Comparison of ENCODE assay signal across 20 cellular contexts in genomic region chrX:33207056-33207455, GRCh38. TPM values are rescaled to one million over a fixed set of nuclear protein-coding genes. Genes with fewer than 3 reads are reported as not detected.
A peak's percentile ranks its signal among the peaks of the same experiment; 100 is the strongest.
DNase-seq lines count a peak whose midpoint lies in the region; ATAC-seq, FAIRE-seq and TF ChIP-seq lines count a peak whose summit lies in the region.
"Had no signal": no experiment of that assay in that cellular context is flagged by ENCODE, and none has a peak within 500 bp of the region (broad histone marks: within the 10 kb centered on the region; RNA-seq: fewer than 3 reads in every experiment).

No MANE protein-coding gene starts in this region.

- H3K4me1 ChIP-seq in liver (ENCODE audit: control insufficient read depth in 4 of 4, insufficient read depth in 4 of 4, low read length in 3 of 4) (no peaks in the 10 kb centered on the region), HepG2 (ENCODE audit: insufficient read depth, low read length) (no peaks in the 10 kb centered on the region), sigmoid colon (peaks cover 0 to 5% (median 2%) of the 10 kb centered on the region in 4 donors), spleen (no peaks in the 10 kb centered on the region)
- H3K4me1 ChIP-seq: testis had no signal

- H2AFZ ChIP-seq in HepG2 (ENCODE audit: low read length), result no peak overlapping the region
- H2AFZ ChIP-seq: hepatocyte had no signal

- DNase-seq in HepG2 (ENCODE audit: low spot score) (no peak), fibroblast of the aortic adventitia (ENCODE audit: low read depth) (peak; percentile 51), sigmoid colon (no peak), spleen (no peak), sciatic nerve (ENCODE audit: low spot score) (no peak), nucleus accumbens (lab: John Stamatoyannopoulos, UW) (no peak)
- DNase-seq in stimulated activated naive CD8-positive, alpha-beta T cell treated with anti-CD3 and anti-CD28 coated beads, Interleukin-15, Interleukin-2, amounts not matched to agents 100 U/mL and 50 U/mL, for 24 hours, result no peak
- DNase-seq: caudate nucleus; DMS53; effector memory CD8-positive, alpha-beta T cell; NCI-H1105; NCI-H526 treated with DMSO at 0.1 percent for 48 hours; PC-3; stimulated activated CD4-positive, alpha-beta T cell treated with anti-CD3 and anti-CD28 coated beads, Interleukin-12 subunit alpha, Interleukin-12 subunit beta, amount 100 ng/mL, for 4 hours; T-helper 9 cell; testis had no signal

- no peak for TF ChIP-seq RAD21 in liver (IDR thresholded peaks at IDR 0.05)
- no peak for TF ChIP-seq RAD21 in HepG2 (CRISPR knock-in tag; IDR thresholded peaks at IDR 0.05)

- CTCF ChIA-PET in HepG2 (lab: Yijun Ruan, JAX; ENCODE audit: low intra/inter-chr PET ratio, low total read pairs), result no interaction called here

- TF ChIP-seq POLR2A in HepG2 (IDR thresholded peaks at IDR 0.05; ENCODE audit: insufficient read depth in 1 of 2, low read depth in 2 of 2, low read length in 2 of 2), result no peak
- no peak for TF ChIP-seq POLR2A in sigmoid colon (IDR thresholded peaks at IDR 0.05)
- TF ChIP-seq POLR2A in spleen (IDR thresholded peaks at IDR 0.05), result no peak

- H3K36me3 ChIP-seq in liver (ENCODE audit: control insufficient read depth in 4 of 4, insufficient read depth in 3 of 4, low read depth in 1 of 4, low read length in 3 of 4) (no peaks in the 10 kb centered on the region), HepG2 (replicated peaks in 1 of 2; ENCODE audit: control insufficient read depth in 1 of 2, insufficient read depth in 2 of 2, low read length in 2 of 2) (no peaks in the 10 kb centered on the region), sigmoid colon (no peaks in the 10 kb centered on the region), spleen (no peaks in the 10 kb centered on the region)

- H3K9ac ChIP-seq in liver (ENCODE audit: low read depth in 1 of 2, low read length in 2 of 2) (no peak overlapping the region), HepG2 (ENCODE audit: insufficient read depth, low read depth, low read length) (no peak overlapping the region)

- 38% methylated on average over 1 of the region's 1 CpG for WGBS in liver
- WGBS in HepG2 (ENCODE audit: low lambda C conversion rate), result 0% methylated on average over 1 of the region's 1 CpG
- WGBS in sigmoid colon, 2 donors, result 22 to 29% methylated on average over 1 of the region's 1 CpG
- 18 to 30% (median 19%) methylated on average over 1 of the region's 1 CpG for WGBS in spleen, 5 donors

- in situ Hi-C loops in HepG2 (cut with HindIII; ENCODE audit: extremely low pct_ligation_motif_present, low pct_unique_long_range_greater_than_20kb), result no loop called here

- H3K27me3 ChIP-seq in liver (ENCODE audit: control insufficient read depth in 4 of 4, insufficient read depth in 4 of 4, low read length in 3 of 4) (no peaks in the 10 kb centered on the region), HepG2 (ENCODE audit: control insufficient read depth in 1 of 2, insufficient read depth in 2 of 2, low read length in 2 of 2) (no peaks in the 10 kb centered on the region), sigmoid colon (no peaks in the 10 kb centered on the region), spleen (replicated peaks in 1 of 7) (no peaks in the 10 kb centered on the region)
- H3K27me3 ChIP-seq: hepatocyte, testis had no signal

- no peak overlapping the region for H3K4me2 ChIP-seq in HepG2 (ENCODE audit: low read depth, low read length)
- H3K4me2 ChIP-seq: hepatocyte had no signal

- H3K79me2 ChIP-seq in HepG2 (ENCODE audit: insufficient read depth, low read length), result no peaks in the 10 kb centered on the region
- H3K79me2 ChIP-seq: hepatocyte had no signal

- FAIRE-seq in HepG2 (lab: Jason Lieb, UNC), result no peak
- FAIRE-seq: keratinocyte had no signal

- POLR2A ChIA-PET in HepG2 (lab: Yijun Ruan, JAX), result no interaction called here

- H3K4me3 ChIP-seq in liver (ENCODE audit: low read depth in 1 of 3, low read length in 3 of 3) (no peak overlapping the region), HepG2 (replicated peaks in 1 of 3; ENCODE audit: insufficient read depth in 1 of 3, low read depth in 2 of 3, low read length in 3 of 3) (no peak overlapping the region), fibroblast of the aortic adventitia (ENCODE audit: low read depth, low read length) (no peak overlapping the region), sigmoid colon (peak overlapping the region in 3 of 4 donors; percentile 40 to 50 (median 46)), spleen (no peak overlapping the region)
- H3K4me3 ChIP-seq: hepatocyte, SK-N-MC, testis had no signal

- H3K27ac ChIP-seq in liver (ENCODE audit: low read depth in 1 of 2, low read length in 2 of 2) (no peak overlapping the region), HepG2 (ENCODE audit: extremely low read length, insufficient read depth, low read length) (no peak overlapping the region), sigmoid colon (peak overlapping the region; percentile 48 to 82 (median 78)), spleen (no peak overlapping the region)
- H3K27ac ChIP-seq: hepatocyte, SK-N-MC had no signal

- TF ChIP-seq CTCF in liver (IDR thresholded peaks at IDR 0.05; ENCODE audit: low read depth, low read length, missing input control) (no peak), HepG2 (CRISPR knock-in tag; IDR thresholded peaks at IDR 0.05) (no peak), fibroblast of the aortic adventitia (IDR thresholded peaks at IDR 0.05; ENCODE audit: insufficient read depth, low read length) (no peak), sigmoid colon (IDR thresholded peaks at IDR 0.05) (no peak), spleen (IDR thresholded peaks at IDR 0.05 in 8 of 11, conservative IDR thresholded peaks at IDR 0.05 in 3 of 11) (no peak)

- H3K9me3 ChIP-seq in liver (ENCODE audit: control insufficient read depth in 4 of 4, low read length in 3 of 4) (no peaks in the 10 kb centered on the region), HepG2 (ENCODE audit: low read length) (no peaks in the 10 kb centered on the region), sigmoid colon (no peaks in the 10 kb centered on the region), spleen (no peaks in the 10 kb centered on the region)
- H3K9me3 ChIP-seq: testis had no signal

- ATAC-seq in HepG2 (no peak), sciatic nerve (no peak)
- ATAC-seq in stimulated activated naive CD8-positive, alpha-beta T cell treated with anti-CD3 and anti-CD28 coated beads, Interleukin-15, Interleukin-2, amounts not matched to agents 100 U/mL and 50 U/mL, for 24 hours, result no peak
- ATAC-seq: effector memory CD8-positive, alpha-beta T cell; PC-3 had no signal

- intact Hi-C loops in HepG2 (cut with micrococcal nuclease; ENCODE audit: unreplicated experiment) (no loop called here), sigmoid colon (cut with DNase I) (no loop called here), spleen (cut with DNase I; ENCODE audit: low total_unique reads) (no loop called here), sciatic nerve (cut with DNase I) (no loop called here)

- TF ChIP-seq EP300 in HepG2 (IDR thresholded peaks at IDR 0.05; ENCODE audit: low read depth in 2 of 2, low read length in 2 of 2), result no peak
- TF ChIP-seq EP300 in HepG2 (CRISPR knock-in tag; IDR thresholded peaks at IDR 0.05; ENCODE audit: borderline replicate concordance), result no peak
- TF ChIP-seq EP300 in sigmoid colon (IDR thresholded peaks at IDR 0.05), result no peak

- H4K20me1 ChIP-seq in HepG2 (ENCODE audit: insufficient read depth, low read length), result no peaks in the 10 kb centered on the region

- BruUV-seq in HepG2 (replicated peaks; lab: Mats Ljungman, UMichigan), result no TSS peak

TF ChIP-seq in liver, 16 proteins besides CTCF, POLR2A, EP300 and RAD21 (continues in another document):
- TF ChIP-seq HNF4A (conservative IDR thresholded peaks at IDR 0.05) (no peak), NR2F2 (IDR thresholded peaks at IDR 0.05) (peak; percentile 16), MAX (IDR thresholded peaks at IDR 0.05) (no peak)

TF ChIP-seq in HepG2, 621 proteins besides CTCF, POLR2A, EP300 and RAD21 (continues in another document):
- TF ChIP-seq ZNF3 (CRISPR knock-in tag; IDR thresholded peaks at IDR 0.05) (no peak), ZNF124 (CRISPR knock-in tag; IDR thresholded peaks at IDR 0.05) (no peak), NR0B2 (CRISPR knock-in tag; IDR thresholded peaks at IDR 0.05) (no peak)

RNA-seq across cellular contexts. Expression of gene DMD, which starts 4.3 kb away (rescaled TPM):
- total RNA-seq in liver (10 to 100 TPM; 15.3 to 61.9 TPM), HepG2 (2016; rRNA removed; fragmentation: Illumina TruSeq; extraction: Trizol) (25.9 and 35.6 TPM in 2 replicates), fibroblast of the aortic adventitia (ENCODE audit: low replicate concordance) (10.3 and 30.3 TPM in 2 replicates), sigmoid colon (100 to 1,000 TPM; 183 to 260 (median 216) TPM), spleen (10 to 100 TPM in 1 of 7 donors, 1 to 10 TPM in 6; 3.2 to 11.3 (median 5.5) TPM), sciatic nerve (306 TPM)
- polyA plus RNA-seq in liver (10 to 100 TPM; 14.6 to 32.5 TPM), HepG2 (2011; rRNA removed) (15.4 and 17.6 TPM in 2 replicates), sigmoid colon (1 to 10 TPM; 2.5 to 5.5 (median 3.0) TPM), spleen (1 to 10 TPM; 1.3 to 1.7 (median 1.6) TPM)
- total RNA-seq in HepG2 (2016; cell fraction: cytosol; rRNA removed; fragmentation: Illumina TruSeq; extraction: Trizol; ENCODE audit: low read depth), result 8.6 and 9.1 TPM in 2 replicates
- 24.0 and 30.4 TPM in 2 replicates for total RNA-seq in HepG2 (2016; cell fraction: insoluble cytoplasmic fraction; rRNA removed; fragmentation: Illumina TruSeq; extraction: Trizol)
- total RNA-seq in HepG2 (2016; cell fraction: membrane; rRNA removed; fragmentation: Illumina TruSeq; extraction: Trizol), result 13.6 and 15.7 TPM in 2 replicates
- total RNA-seq in HepG2 (2016; cell fraction: nucleus; rRNA removed; fragmentation: Illumina TruSeq; extraction: Trizol), result 36.3 and 38.0 TPM in 2 replicates
- polyA plus RNA-seq in HepG2 (2011; cell fraction: cytosol; rRNA removed), result 8.6 and 8.8 TPM in 2 replicates
- polyA plus RNA-seq in HepG2 (2011; cell fraction: nucleus; rRNA removed), result 16.1 and 18.7 TPM in 2 replicates
- 7.9 and 10.2 TPM in 2 replicates for polyA plus RNA-seq in HepG2 (2012)
- polyA plus RNA-seq in HepG2 (2016; cell fraction: cytosol; fragmentation: Illumina TruSeq; extraction: Trizol; ENCODE audit: low read depth), result 1.8 and 2.0 TPM in 2 replicates
- polyA plus RNA-seq in HepG2 (2016; cell fraction: insoluble cytoplasmic fraction; fragmentation: Illumina TruSeq; extraction: Trizol; ENCODE audit: low read depth), result 28.7 and 32.8 TPM in 2 replicates
- polyA plus RNA-seq in HepG2 (2016; cell fraction: membrane; fragmentation: Illumina TruSeq; extraction: Trizol; ENCODE audit: low read depth), result 4.4 and 5.4 TPM in 2 replicates
- polyA plus RNA-seq in HepG2 (2016; cell fraction: nucleus; fragmentation: Illumina TruSeq; extraction: Trizol; ENCODE audit: insufficient read depth, low read depth), result 26.6 and 26.9 TPM in 2 replicates
- polyA minus RNA-seq in HepG2 (2011; rRNA and poly(A)+ RNA removed; ENCODE audit: low replicate concordance), result 27.0 and 30.1 TPM in 2 replicates
- polyA minus RNA-seq in HepG2 (2011; cell fraction: cytosol; rRNA and poly(A)+ RNA removed), result 9.6 and 11.5 TPM in 2 replicates
- polyA minus RNA-seq in HepG2 (2011; cell fraction: nucleus; rRNA and poly(A)+ RNA removed), result 54.5 and 60.7 TPM in 2 replicates
- total RNA-seq: PC-3 had no signal

Comparison
In these comparisons a context has a peak if more than half of its experiments do, and no peak if none do; other contexts are left out.
1. H3K27ac ChIP-seq: peak in sigmoid colon (4 of 4); none in liver (0 of 2), HepG2 (single experiment) and spleen (0 of 8).
2. H3K4me3 ChIP-seq: peak in sigmoid colon (3 of 4); none in liver (0 of 3), HepG2 (0 of 3), fibroblast of the aortic adventitia (single experiment) and spleen (0 of 8).